ENCODE assay signal across 8 cellular contexts in the genomic region with DNA sequence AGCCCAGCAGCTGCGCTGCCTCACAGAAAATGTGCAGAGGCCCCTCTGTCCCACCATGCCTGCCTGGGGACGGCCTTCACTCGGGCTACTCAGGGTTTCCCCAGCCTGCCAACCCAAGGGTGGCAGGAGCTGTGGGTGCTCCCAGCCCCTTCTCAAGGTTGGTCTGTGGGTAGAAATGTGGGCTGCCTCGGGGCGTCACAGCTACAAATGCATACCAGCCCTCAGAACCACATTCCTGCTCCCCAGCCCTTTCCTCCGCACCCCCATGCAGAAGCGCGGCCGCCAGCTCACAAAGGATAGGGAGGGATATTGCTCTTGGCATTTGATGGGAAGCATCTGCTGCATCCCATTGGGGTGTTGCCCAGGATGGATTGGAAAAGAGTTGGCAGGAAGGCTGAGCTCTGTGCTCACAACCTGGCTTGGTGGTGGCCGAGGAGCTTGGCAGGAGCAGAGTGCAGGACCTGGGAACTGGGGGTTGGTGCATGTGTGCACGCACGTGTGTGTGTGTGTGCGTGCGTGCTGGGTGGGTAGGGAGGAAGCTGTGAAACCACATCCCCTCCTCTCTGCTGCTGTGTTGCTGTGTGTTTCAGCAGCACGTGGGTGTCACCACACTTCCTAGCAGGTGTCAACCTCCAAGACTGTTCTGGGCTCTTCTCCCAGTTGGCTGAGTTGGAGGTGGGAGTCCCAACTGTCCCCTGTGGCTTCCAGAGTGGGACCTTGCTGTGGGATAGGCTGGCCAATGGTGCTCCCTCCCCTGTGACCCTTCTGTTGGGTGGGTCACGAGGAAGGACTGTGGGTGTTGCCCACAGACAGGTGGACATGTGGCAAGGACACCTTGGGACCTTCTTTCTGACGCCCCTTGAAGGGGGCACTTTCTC.
DNase-seq lines count a peak whose midpoint lies in the region; ATAC-seq and TF ChIP-seq lines count a peak whose summit lies in the region.

No MANE protein-coding gene starts in this region.

- H3K23ac ChIP-seq in H9 (ENCODE audit: insufficient read length, low read depth, low read length): no peak overlapping the region

- H3K18ac ChIP-seq in H9 (ENCODE audit: insufficient read length, low read depth, low read length): no peak overlapping the region

- H4K20me1 ChIP-seq in H9 (ENCODE audit: control insufficient read depth, insufficient read depth, insufficient read length): no peaks in the 10 kb centered on the region

- H3K36me3 Mint-ChIP-seq in H9 (ENCODE audit: insufficient read depth in 1 of 3, low read depth in 3 of 3): peaks cover 0 to 2% (median 0%) of the 10 kb centered on the region in 3 experiments; a peak in 3 of 7 replicates
- H3K36me3 Mint-ChIP-seq in activated naive CD4-positive, alpha-beta T cell treated with anti-CD3 and anti-CD28 coated beads, Interleukin-2, amount 50 U/mL, for 72 hours: peaks cover 5 to 38% of the 10 kb centered on the region in 2 donors

- H2BK120ac ChIP-seq in H9 (ENCODE audit: low read depth, low read length, poor library complexity, severe bottlenecking): no peak overlapping the region

- H2BK20ac ChIP-seq in H9 (ENCODE audit: low read depth, low read length, poor library complexity, severe bottlenecking): no peak overlapping the region

- H3K23me2 ChIP-seq in H9 (ENCODE audit: insufficient read length, low read depth, low read length, poor library complexity, severe bottlenecking): no peaks in the 10 kb centered on the region

- no peak overlapping the region for H3K4me3 Mint-ChIP-seq in H9

- peak; percentile 79 for DNase-seq in GDM1 (lab: John Stamatoyannopoulos, UW)
- DNase-seq in H9: no peak
- DNase-seq in activated naive CD4-positive, alpha-beta T cell treated with anti-CD3 and anti-CD28 coated beads, Interleukin-2, amount 50 U/mL, for 72 hours (ENCODE audit: low spot score in 2 of 2): peak; percentile 72 to 87
- DNase-seq in left kidney (ENCODE audit: low read depth, low spot score): peak; percentile 65
- peak; percentile 75 to 78 for DNase-seq in stimulated activated CD8-positive, alpha-beta memory T cell treated with anti-CD3 and anti-CD28 coated beads, Interleukin-15, amount 100 ng/mL, for 48 hours (ENCODE audit: low read depth in 2 of 2)
- no peak for DNase-seq in GOT3 (lab: John Stamatoyannopoulos, UW)
- DNase-seq in NCI-H226: no peak

- H2BK12ac ChIP-seq in H9 (ENCODE audit: insufficient read length, low read depth, low read length): no peak overlapping the region

- no peak overlapping the region for H3K9ac ChIP-seq in H9 (ENCODE audit: extremely low read depth, insufficient read length, low read length)

- H3K9me3 ChIP-seq in H9 (ENCODE audit: control insufficient read depth, low read depth, low read length): no peaks in the 10 kb centered on the region

- peak; percentile 57 to 66 for ATAC-seq in activated naive CD4-positive, alpha-beta T cell treated with anti-CD3 and anti-CD28 coated beads, Interleukin-2, amount 50 U/mL, for 72 hours

- no peak overlapping the region for H3K4ac ChIP-seq in H9 (ENCODE audit: low read depth, low read length)

- H2AFZ ChIP-seq in H9 (ENCODE audit: low read length): no peak overlapping the region

- H3K27ac ChIP-seq in H9 (ENCODE audit: insufficient read length, low read depth, low read length): no peak overlapping the region

- no peaks in the 10 kb centered on the region; the same call in 1 of the 2 replicates for H3K27me3 Mint-ChIP-seq in H9 (ENCODE audit: low read depth)

- no peak overlapping the region for H2BK5ac ChIP-seq in H9 (ENCODE audit: insufficient read length, low read length)

- H2AK5ac ChIP-seq in H9 (ENCODE audit: insufficient read length, low read length): no peak overlapping the region

- no peaks in the 10 kb centered on the region for H3K79me1 ChIP-seq in H9 (ENCODE audit: insufficient read depth, low read depth, low read length, poor library complexity, severe bottlenecking)

- no peak overlapping the region for H3K4me2 ChIP-seq in H9 (ENCODE audit: insufficient read depth, insufficient read length, low read length)

- no peak overlapping the region for H4K8ac ChIP-seq in H9 (replicated peaks; ENCODE audit: insufficient read length, low read depth, low read length)

- H3K4me1 ChIP-seq in H9 (ENCODE audit: insufficient read depth, low read length): no peaks in the 10 kb centered on the region

- H3K27ac Mint-ChIP-seq in H9: peak overlapping the region in 2 of 3 experiments; percentile 48 to 66; a peak in 2 of 7 replicates
- H3K27ac Mint-ChIP-seq in activated naive CD4-positive, alpha-beta T cell treated with anti-CD3 and anti-CD28 coated beads, Interleukin-2, amount 50 U/mL, for 72 hours: peak overlapping the region; percentile 96 to 99

- no peak overlapping the region for H3K56ac ChIP-seq in H9 (ENCODE audit: insufficient read length, low read depth, low read length)

- no peak overlapping the region for H4K91ac ChIP-seq in H9 (ENCODE audit: insufficient read length, low read depth, low read length)

- no peaks in the 10 kb centered on the region for H3K27me3 ChIP-seq in H9 (ENCODE audit: insufficient read depth, low read length)

- no peaks in the 10 kb centered on the region; a peak in 1 of 5 replicates for H3K9me3 Mint-ChIP-seq in H9
- no peaks in the 10 kb centered on the region for H3K9me3 Mint-ChIP-seq in activated naive CD4-positive, alpha-beta T cell treated with anti-CD3 and anti-CD28 coated beads, Interleukin-2, amount 50 U/mL, for 72 hours

- no peak overlapping the region for H3K14ac ChIP-seq in H9 (ENCODE audit: insufficient read depth, low read length)

- H3K79me2 ChIP-seq in H9 (ENCODE audit: insufficient read depth, low read length): no peaks in the 10 kb centered on the region

- no peak for TF ChIP-seq CTCF in H9 (conservative IDR thresholded peaks at IDR 0.05)

- no peak overlapping the region for H2BK15ac ChIP-seq in H9 (ENCODE audit: low read depth, low read length)

- no peak overlapping the region for H4K5ac ChIP-seq in H9 (ENCODE audit: insufficient read length, low read depth, low read length)

- H3T11ph ChIP-seq in H9 (ENCODE audit: low read length): no peak overlapping the region

- no CpG with 5 or more reads among the region's 17 CpGs for WGBS in H9 (ENCODE audit: extremely low coverage, insufficient read length, low lambda C conversion rate)

- peaks cover 19 to 30% of the 10 kb centered on the region in 2 experiments for H3K4me1 Mint-ChIP-seq in H9

TF ChIP-seq in PFSK-1, 5 proteins besides CTCF, POLR2A, EP300 and RAD21:
- TF ChIP-seq REST (IDR thresholded peaks at IDR 0.05; ENCODE audit: insufficient read depth in 1 of 2, low read depth in 2 of 2, low read length in 2 of 2) (no peak), FOXP2 (optimal IDR thresholded peaks at IDR 0.05; ENCODE audit: borderline replicate concordance, extremely low read depth, extremely low read length, insufficient read depth) (peak; percentile 53), TAF1 (IDR thresholded peaks at IDR 0.05; ENCODE audit: borderline replicate concordance, insufficient read depth, low read length) (no peak), SIN3A (IDR thresholded peaks at IDR 0.05; ENCODE audit: borderline replicate concordance, insufficient read depth, low read length) (peak; percentile 10; the same call in 1 of the 2 replicates)

Comparison
In these comparisons a context has a peak if more than half of its experiments do, and no peak if none do; other contexts are left out.
1. DNase-seq: peak in GDM1 (single experiment), activated naive CD4-positive, alpha-beta T cell treated with anti-CD3 and anti-CD28 coated beads, Interleukin-2, amount 50 U/mL, for 72 hours (2 of 2), left kidney (single experiment) and stimulated activated CD8-positive, alpha-beta memory T cell treated with anti-CD3 and anti-CD28 coated beads, Interleukin-15, amount 100 ng/mL, for 48 hours (2 of 2); none in H9 (single experiment), GOT3 (single experiment) and NCI-H226 (single experiment).